26 cellular contexts compared by ENCODE assay signal in genomic region chr11:77345621-77346020, GRCh38. TPM values are rescaled to one million over a fixed set of nuclear protein-coding genes. Genes with fewer than 3 reads are reported as not detected.
DNase-seq lines count a peak whose midpoint lies in the region; ATAC-seq and TF ChIP-seq lines count a peak whose summit lies in the region.
"Had no signal": no experiment of that assay in that cellular context is flagged by ENCODE, and none has a peak within 500 bp of the region (broad histone marks: within the 10 kb centered on the region; RNA-seq: fewer than 3 reads in every experiment).

No MANE protein-coding gene starts in this region.

- H3K27ac Mint-ChIP-seq in activated CD4-positive, alpha-beta T cell treated with anti-CD3 and anti-CD28 coated beads for 36 hours, result no peak overlapping the region
- H3K27ac Mint-ChIP-seq: activated CD4-positive, alpha-beta memory T cell treated with anti-CD3 and anti-CD28 coated beads for 36 hours; naive B cell had no signal

- no peak for ATAC-seq in activated CD4-positive, alpha-beta T cell treated with anti-CD3 and anti-CD28 coated beads for 36 hours
- ATAC-seq: Right ventricle myocardium inferior had no signal

- H3K27me3 Mint-ChIP-seq in activated CD4-positive, alpha-beta T cell treated with anti-CD3 and anti-CD28 coated beads for 36 hours, result no peaks in the 10 kb centered on the region
- H3K27me3 Mint-ChIP-seq: activated CD4-positive, alpha-beta memory T cell treated with anti-CD3 and anti-CD28 coated beads for 36 hours; naive B cell had no signal

- H3K4me1 Mint-ChIP-seq in activated CD4-positive, alpha-beta T cell treated with anti-CD3 and anti-CD28 coated beads for 36 hours, result no peaks in the 10 kb centered on the region
- H3K4me1 Mint-ChIP-seq: naive B cell had no signal

- DNase-seq in mammary epithelial cell (peak; percentile 3), breast epithelium (ENCODE audit: low spot score in 2 of 2) (no peak), amniotic epithelial cell (ENCODE audit: low read depth) (peak; percentile 57), glomerular visceral epithelial cell (ENCODE audit: extremely low spot score) (peak; percentile 57), NCI-H2227 (lab: John Stamatoyannopoulos, UW; ENCODE audit: unreplicated experiment) (no peak), Ammon's horn (ENCODE audit: low spot score) (no peak)
- no peak for DNase-seq in central memory CD4-positive, alpha-beta T cell
- no peak for DNase-seq in activated CD4-positive, alpha-beta T cell treated with anti-CD3 and anti-CD28 coated beads for 36 hours
- DNase-seq: activated CD4-positive, alpha-beta memory T cell treated with anti-CD3 and anti-CD28 coated beads for 36 hours; activated naive CD4-positive, alpha-beta T cell treated with Interleukin-2 at 50 U/mL for 16 hours; anterior cingulate cortex; colonic mucosa; hypothalamus; Karpas-422; naive B cell; NCI-H1105 treated with DMSO at 0.1 percent for 48 hours; NCI-H524; stomach; upper lobe of left lung had no signal

- no peaks in the 10 kb centered on the region for H4K20me1 ChIP-seq in mammary epithelial cell (ENCODE audit: insufficient read depth, low read length)

- peaks cover 30% of the 10 kb centered on the region for H3K36me3 Mint-ChIP-seq in activated CD4-positive, alpha-beta T cell treated with anti-CD3 and anti-CD28 coated beads for 36 hours (ENCODE audit: low read depth)

- POLR2A ChIA-PET in activated CD4-positive, alpha-beta T cell treated with anti-CD3 and anti-CD28 coated beads for 36 hours (lab: Charles Lee), result no interaction called here

- TF ChIP-seq POLR2A in breast epithelium (IDR thresholded peaks at IDR 0.05), result no peak

- peaks cover 6% of the 10 kb centered on the region for H3K36me3 ChIP-seq in mammary epithelial cell (ENCODE audit: insufficient read depth, low read length)
- H3K36me3 ChIP-seq in breast epithelium, result no peaks in the 10 kb centered on the region
- H3K36me3 ChIP-seq: colonic mucosa had no signal

- H3K4me3 Mint-ChIP-seq in activated CD4-positive, alpha-beta T cell treated with anti-CD3 and anti-CD28 coated beads for 36 hours, result no peak overlapping the region
- H3K4me3 Mint-ChIP-seq: activated CD4-positive, alpha-beta memory T cell treated with anti-CD3 and anti-CD28 coated beads for 36 hours; naive B cell had no signal

- H3K4me2 ChIP-seq in mammary epithelial cell (ENCODE audit: insufficient read depth, low read depth, low read length), result no peak overlapping the region

- H3K27me3 ChIP-seq in mammary epithelial cell (ENCODE audit: insufficient read depth, low read length) (no peaks in the 10 kb centered on the region), breast epithelium (no peaks in the 10 kb centered on the region)
- H3K27me3 ChIP-seq: colonic mucosa, stomach, upper lobe of left lung had no signal

- TF ChIP-seq CTCF in mammary epithelial cell (conservative IDR thresholded peaks at IDR 0.05 in 1 of 2, IDR thresholded peaks at IDR 0.05 in 1 of 2; ENCODE audit: extremely low read depth in 1 of 2, insufficient read depth in 1 of 2, low read depth in 1 of 2, low read length in 2 of 2), result no peak
- no peak for TF ChIP-seq CTCF in breast epithelium (IDR thresholded peaks at IDR 0.05)

- H3K9me3 ChIP-seq in mammary epithelial cell (replicated peaks; ENCODE audit: insufficient read depth, low read length) (no peaks in the 10 kb centered on the region), breast epithelium (no peaks in the 10 kb centered on the region)
- H3K9me3 ChIP-seq: colonic mucosa, stomach, upper lobe of left lung had no signal

- H3K9me3 Mint-ChIP-seq in activated CD4-positive, alpha-beta T cell treated with anti-CD3 and anti-CD28 coated beads for 36 hours (ENCODE audit: low read depth), result no peaks in the 10 kb centered on the region
- H3K9me3 Mint-ChIP-seq: activated CD4-positive, alpha-beta memory T cell treated with anti-CD3 and anti-CD28 coated beads for 36 hours; naive B cell had no signal

- intact Hi-C loops in mammary epithelial cell (cut with micrococcal nuclease), result no loop called here
- intact Hi-C loops in breast epithelium (cut with DNase I; ENCODE audit: low total_unique reads), result no loop called here
- intact Hi-C loops in activated CD4-positive, alpha-beta T cell treated with anti-CD3 and anti-CD28 coated beads for 36 hours (cut with DNase I, micrococcal nuclease), result no loop called here

- no peak overlapping the region for H2AFZ ChIP-seq in mammary epithelial cell (ENCODE audit: low read depth, low read length)

- H3K27ac ChIP-seq in mammary epithelial cell (ENCODE audit: insufficient read depth, low read depth, low read length) (no peak overlapping the region), breast epithelium (no peak overlapping the region)
- H3K27ac ChIP-seq: 22Rv1, colonic mucosa, skin epidermis, stomach, upper lobe of left lung had no signal

- no peak overlapping the region for H3K9ac ChIP-seq in mammary epithelial cell (ENCODE audit: insufficient read depth, low read length)

- H3K4me3 ChIP-seq in mammary epithelial cell (replicated peaks in 1 of 3; ENCODE audit: insufficient read depth in 1 of 3, low read depth in 2 of 3, low read length in 3 of 3), result no peak overlapping the region
- H3K4me3 ChIP-seq in breast epithelium, result no peak overlapping the region
- H3K4me3 ChIP-seq: colonic mucosa, skin epidermis, stomach, upper lobe of left lung had no signal

- no peaks in the 10 kb centered on the region for H3K79me2 ChIP-seq in mammary epithelial cell (ENCODE audit: insufficient read depth, low read length)

- no TSS peak for BruUV-seq in mammary epithelial cell (replicated peaks; lab: Mats Ljungman, UMichigan)

- H3K4me1 ChIP-seq in mammary epithelial cell (ENCODE audit: insufficient read depth, low read length) (peaks cover 18% of the 10 kb centered on the region), breast epithelium (no peaks in the 10 kb centered on the region)
- H3K4me1 ChIP-seq: colonic mucosa, upper lobe of left lung had no signal

- in situ Hi-C loops in mammary epithelial cell (cut with MboI; ENCODE audit: low sequenced_read_pairs in 2 of 2), result no loop called here

- CTCF ChIA-PET in mammary epithelial cell (lab: Charles Lee; ENCODE audit: low non-redundant PET), result no interaction called here
- CTCF ChIA-PET in activated CD4-positive, alpha-beta T cell treated with anti-CD3 and anti-CD28 coated beads for 36 hours (lab: Charles Lee), result no interaction called here

- dilution Hi-C loops in mammary epithelial cell (cut with HindIII; ENCODE audit: low sequenced_read_pairs), result no loop called here

- 94% methylated on average over 3 of the region's 3 CpGs for WGBS in mammary epithelial cell (ENCODE audit: low coverage, missing lambda C conversion rate)

RNA-seq across cellular contexts. Expression of gene GDPD4, which starts 44.1 kb away (rescaled TPM):
- not detected for total RNA-seq in mammary epithelial cell
- not detected for polyA plus RNA-seq in mammary epithelial cell
- polyA minus RNA-seq in mammary epithelial cell, result not detected
- total RNA-seq in breast epithelium, result not detected
- total RNA-seq in activated CD4-positive, alpha-beta T cell treated with anti-CD3 and anti-CD28 coated beads for 36 hours, result not detected
- total RNA-seq: activated CD4-positive, alpha-beta memory T cell treated with anti-CD3 and anti-CD28 coated beads for 36 hours; colonic mucosa; HT1080; lung microvascular endothelial cell; Right ventricle myocardium inferior; stomach; T-helper 1 cell treated with Interleukin-12 subunit alpha and Interleukin-12 subunit beta and Interleukin-4 antibody, amounts not matched to agents 30 ng/mL and 1 ng/mL, for 36 hours; upper lobe of left lung had no signal
- polyA plus RNA-seq: keratinocyte had no signal

Comparison
In these comparisons a context has a peak if more than half of its experiments do, and no peak if none do; other contexts are left out.
1. DNase-seq: peak in mammary epithelial cell (single experiment), amniotic epithelial cell (single experiment) and glomerular visceral epithelial cell (single experiment); none in breast epithelium (0 of 2), NCI-H2227 (single experiment), Ammon's horn (single experiment), central memory CD4-positive, alpha-beta T cell (single experiment) and activated CD4-positive, alpha-beta T cell treated with anti-CD3 and anti-CD28 coated beads for 36 hours (single experiment).